In the genomic region with DNA sequence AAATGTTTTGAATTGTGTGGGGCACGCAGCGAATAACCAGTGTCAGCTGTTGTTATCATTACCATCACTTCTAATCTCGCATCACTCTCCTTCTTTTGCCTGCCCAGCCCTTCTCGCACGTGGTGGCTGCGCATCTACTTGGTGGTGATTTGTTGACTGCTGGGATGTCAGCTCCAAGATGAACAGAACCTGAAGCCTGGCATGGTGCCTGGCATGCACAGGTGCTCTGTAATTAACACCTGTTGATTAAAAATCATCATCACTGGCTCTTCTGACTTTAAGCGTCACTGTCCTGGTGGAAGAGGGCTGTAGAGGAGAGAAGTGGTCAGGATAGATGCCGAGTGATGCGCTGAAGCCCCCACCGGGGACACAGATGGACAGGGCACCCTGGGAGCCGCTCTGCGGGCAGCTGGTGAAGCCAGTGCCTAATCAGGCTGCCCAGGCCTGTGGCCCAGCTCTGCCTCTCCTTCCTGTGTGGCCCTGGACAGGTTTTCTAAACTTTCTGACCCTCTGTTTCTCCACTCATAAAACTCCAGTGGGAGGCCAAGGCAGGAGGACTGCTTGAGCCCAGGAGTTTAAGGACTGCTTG, we compare ENCODE assay signal across 12 cellular contexts.
"Had no signal": no experiment of that assay in that cellular context is flagged by ENCODE, and none has a peak within 500 bp of the region (broad histone marks: within the 10 kb centered on the region; RNA-seq: fewer than 3 reads in every experiment).

No MANE protein-coding gene starts in this region.

- H3K4me3 Mint-ChIP-seq: endodermal cell; mesothelial cell of epicardium; T-helper 2 cell treated with Interferon-gamma antibody and Interleukin-4, amounts not matched to agents 5 μg/mL and 100 μg/mL, for 36 hours had no signal

- ATAC-seq: right lobe of liver had no signal

- H3K9me3 Mint-ChIP-seq: endodermal cell; mesothelial cell of epicardium; T-helper 2 cell treated with Interferon-gamma antibody and Interleukin-4, amounts not matched to agents 5 μg/mL and 100 μg/mL, for 36 hours had no signal

- H3K27ac Mint-ChIP-seq: endodermal cell; mesothelial cell of epicardium; T-helper 2 cell treated with Interferon-gamma antibody and Interleukin-4, amounts not matched to agents 5 μg/mL and 100 μg/mL, for 36 hours had no signal

- DNase-seq: activated naive CD4-positive, alpha-beta T cell treated with Interleukin-2 at 50 U/mL for 16 hours; activated T-cell treated with anti-CD3 and anti-CD28 coated beads for 4 hours; cerebellar nuclear complex; dermis blood vessel endothelial cell; endodermal cell; head of caudate nucleus; right lobe of liver; stomach; testis; upper lobe of left lung had no signal

- H3K36me3 Mint-ChIP-seq: mesothelial cell of epicardium had no signal
